8 cellular contexts compared by ENCODE assay signal in genomic region chr9:16154570-16155078, GRCh38.
A peak's percentile ranks its signal among the peaks of the same experiment; 100 is the strongest.
DNase-seq lines count a peak whose midpoint lies in the region; ATAC-seq, FAIRE-seq and TF ChIP-seq lines count a peak whose summit lies in the region.

No MANE protein-coding gene starts in this region.

- no peak for FAIRE-seq in A549 (lab: Jason Lieb, UNC)

- H3K36me3 Mint-ChIP-seq in effector memory CD8-positive, alpha-beta T cell (ENCODE audit: insufficient read depth) = no peaks in the 10 kb centered on the region

- H3K9me3 ChIP-seq in A549 (no peaks in the 10 kb centered on the region), Karpas-422 (ENCODE audit: low read length) (no peaks in the 10 kb centered on the region)

- H3K4me3 ChIP-seq in A549 (no peak overlapping the region), Karpas-422 (ENCODE audit: low read length) (no peak overlapping the region)

- peak overlapping the region; percentile 49 for H3K4me2 ChIP-seq in A549
- H3K4me2 ChIP-seq in Karpas-422 (ENCODE audit: low read depth, low read length, poor library complexity, severe bottlenecking) = no peak overlapping the region

- 56% methylated on average over 22 of the region's 27 CpGs for WGBS in A549 (ENCODE audit: missing lambda C conversion rate)

- H3K27ac ChIP-seq in A549 (peak overlapping the region in 1 of 2 experiments; percentile 51; a peak in 1 of 6 replicates), Karpas-422 (ENCODE audit: low read length) (no peak overlapping the region)

- POLR2A ChIA-PET in A549 (lab: Yijun Ruan, JAX) = no interaction called here

- CTCF ChIA-PET in A549 (lab: Yijun Ruan, JAX) = interaction anchor here (0.6 to 2.2 kb wide), 6 partner anchors 8 to 912 kb away, joined by 3 to 15 read pairs (median 4); no protein-coding TSS in a partner anchor

- H3K27me3 Mint-ChIP-seq in stimulated activated naive CD8-positive, alpha-beta T cell treated with anti-CD3 and anti-CD28 coated beads, Interleukin-15, amount 100 ng/mL, for 72 hours = no peaks in the 10 kb centered on the region
- H3K27me3 Mint-ChIP-seq in effector memory CD8-positive, alpha-beta T cell = peaks cover 0 to 11% of the 10 kb centered on the region in 2 donors

- H3K4me3 Mint-ChIP-seq in stimulated activated naive CD8-positive, alpha-beta T cell treated with anti-CD3 and anti-CD28 coated beads, Interleukin-15, amount 100 ng/mL, for 72 hours = peak overlapping the region; percentile 70 to 75
- H3K4me3 Mint-ChIP-seq in effector memory CD8-positive, alpha-beta T cell = no peak overlapping the region

- no peak overlapping the region for H2AFZ ChIP-seq in Karpas-422 (ENCODE audit: low read length)

- H3K4me1 ChIP-seq in A549 (no peaks in the 10 kb centered on the region), Karpas-422 (ENCODE audit: low read length) (no peaks in the 10 kb centered on the region)

- no peaks in the 10 kb centered on the region for H4K20me1 ChIP-seq in Karpas-422 (ENCODE audit: insufficient read depth, low read depth, low read length)

- peak overlapping the region; percentile 85 to 88 for H3K27ac Mint-ChIP-seq in stimulated activated naive CD8-positive, alpha-beta T cell treated with anti-CD3 and anti-CD28 coated beads, Interleukin-15, amount 100 ng/mL, for 72 hours
- H3K27ac Mint-ChIP-seq in effector memory CD8-positive, alpha-beta T cell = no peak overlapping the region

- no peak for TF ChIP-seq EP300 in A549 (IDR thresholded peaks at IDR 0.05)

- no peak for TF ChIP-seq CTCF in A549 (IDR thresholded peaks at IDR 0.05)

- H3K9me3 Mint-ChIP-seq in stimulated activated naive CD8-positive, alpha-beta T cell treated with anti-CD3 and anti-CD28 coated beads, Interleukin-15, amount 100 ng/mL, for 72 hours = no peaks in the 10 kb centered on the region
- peaks cover 4 to 15% of the 10 kb centered on the region in 2 donors for H3K9me3 Mint-ChIP-seq in effector memory CD8-positive, alpha-beta T cell

- H3K36me3 ChIP-seq in Karpas-422 (ENCODE audit: insufficient read depth, low read length) = no peaks in the 10 kb centered on the region

- TF ChIP-seq RAD21 in A549 (conservative IDR thresholded peaks at IDR 0.05 in 1 of 2, IDR thresholded peaks at IDR 0.05 in 1 of 2) = peak in 1 of 2 experiments; percentile 46; a peak in 2 of 5 replicates

- no peaks in the 10 kb centered on the region for H3K27me3 ChIP-seq in Karpas-422 (ENCODE audit: low read length)

- ATAC-seq in A549 = peak; percentile 70 to 90; a peak in 5 of 6 replicates
- peak; percentile 82 for ATAC-seq in GM18909 (IDR thresholded peaks at IDR 0.05; ENCODE audit: poor library complexity, unreplicated experiment)
- peak; percentile 98 for ATAC-seq in stimulated activated naive CD8-positive, alpha-beta T cell treated with anti-CD3 and anti-CD28 coated beads, Interleukin-15, amount 100 ng/mL, for 72 hours
- no peak for ATAC-seq in effector memory CD8-positive, alpha-beta T cell (replicated peaks)

- H3K9ac ChIP-seq in Karpas-422 (ENCODE audit: low read length) = no peak overlapping the region

- H3K9me2 ChIP-seq in Karpas-422 (replicated peaks; ENCODE audit: insufficient read depth, low read length) = no peaks in the 10 kb centered on the region

- DNase-seq in A549 (ENCODE audit: low read depth in 1 of 2, low spot score in 1 of 2) (peak in 1 of 2 experiments; percentile 27), Karpas-422 (peak; percentile 46), left kidney (ENCODE audit: low read depth, low spot score) (peak; percentile 85), DMS79 (lab: John Stamatoyannopoulos, UW) (no peak)
- DNase-seq in activated naive CD8-positive, alpha-beta T cell treated with anti-CD3 and anti-CD28 coated beads, Interleukin-2, amount 50 U/mL, for 16 hours (ENCODE audit: low read depth, low spot score) = peak; percentile 37
- DNase-seq in stimulated activated naive CD8-positive, alpha-beta T cell treated with anti-CD3 and anti-CD28 coated beads, Interleukin-15, amount 100 ng/mL, for 72 hours = peak; percentile 67 to 81
- DNase-seq in effector memory CD8-positive, alpha-beta T cell = no peak

- peaks cover 38% of the 10 kb centered on the region for H3K4me1 Mint-ChIP-seq in stimulated activated naive CD8-positive, alpha-beta T cell treated with anti-CD3 and anti-CD28 coated beads, Interleukin-15, amount 100 ng/mL, for 72 hours
- H3K4me1 Mint-ChIP-seq in effector memory CD8-positive, alpha-beta T cell (ENCODE audit: low read depth in 2 of 2) = peaks cover 2 to 3% of the 10 kb centered on the region in 2 donors

- no peaks in the 10 kb centered on the region for H3K79me2 ChIP-seq in Karpas-422 (ENCODE audit: low read length)

- no peak for TF ChIP-seq POLR2A in A549 (IDR thresholded peaks at IDR 0.05; ENCODE audit: low read length)

TF ChIP-seq in A549, 52 proteins besides CTCF, POLR2A, EP300 and RAD21:
- TF ChIP-seq CHD4 (IDR thresholded peaks at IDR 0.05; ENCODE audit: borderline replicate concordance) (no peak), SMC3 (IDR thresholded peaks at IDR 0.05) (peak; percentile 38; the same call in 1 of the 3 replicates), E2F6 (IDR thresholded peaks at IDR 0.05; ENCODE audit: borderline replicate concordance, low read depth) (0 out of 2 replicates have a peak, but pooled peaks have one; percentile 53)

Comparison
In these comparisons a context has a peak if more than half of its experiments do, and no peak if none do; other contexts are left out.
1. DNase-seq: peak in Karpas-422 (single experiment), activated naive CD8-positive, alpha-beta T cell treated with anti-CD3 and anti-CD28 coated beads, Interleukin-2, amount 50 U/mL, for 16 hours (single experiment), left kidney (single experiment) and stimulated activated naive CD8-positive, alpha-beta T cell treated with anti-CD3 and anti-CD28 coated beads, Interleukin-15, amount 100 ng/mL, for 72 hours (2 of 2); none in DMS79 (single experiment) and effector memory CD8-positive, alpha-beta T cell (0 of 3).
2. H3K27ac Mint-ChIP-seq: peak in stimulated activated naive CD8-positive, alpha-beta T cell treated with anti-CD3 and anti-CD28 coated beads, Interleukin-15, amount 100 ng/mL, for 72 hours (2 of 2); none in effector memory CD8-positive, alpha-beta T cell (0 of 2).
3. H3K4me3 Mint-ChIP-seq: peak in stimulated activated naive CD8-positive, alpha-beta T cell treated with anti-CD3 and anti-CD28 coated beads, Interleukin-15, amount 100 ng/mL, for 72 hours (2 of 2); none in effector memory CD8-positive, alpha-beta T cell (0 of 2).